ENCODE assay signal across 10 cellular contexts in genomic region chrX:105317117-105317516, GRCh38.
"Had no signal": no experiment of that assay in that cellular context is flagged by ENCODE, and none has a peak within 500 bp of the region (broad histone marks: within the 10 kb centered on the region; RNA-seq: fewer than 3 reads in every experiment).

No MANE protein-coding gene starts in this region.

- FAIRE-seq: H1, H54 had no signal

- H3K4me2 ChIP-seq: GM23338 had no signal

- H3K27ac ChIP-seq: GM23248 had no signal

- H2AFZ ChIP-seq: GM23248, GM23338 had no signal

- ATAC-seq: GM23338, HCT116 had no signal

- H3K36me3 ChIP-seq: HAP-1 had no signal

- H3K4me3 ChIP-seq: GM23248, GM23338, HAP-1 had no signal

- H3K9ac ChIP-seq: GM23248 had no signal

- H3K4me1 ChIP-seq: HAP-1 had no signal

- DNase-seq: GM23248, GOT3, H7, H9, HFFc6 had no signal

- H3K9me3 ChIP-seq: HAP-1 had no signal
